Comparison of ENCODE assay signal across 12 cellular contexts in the genomic region with DNA sequence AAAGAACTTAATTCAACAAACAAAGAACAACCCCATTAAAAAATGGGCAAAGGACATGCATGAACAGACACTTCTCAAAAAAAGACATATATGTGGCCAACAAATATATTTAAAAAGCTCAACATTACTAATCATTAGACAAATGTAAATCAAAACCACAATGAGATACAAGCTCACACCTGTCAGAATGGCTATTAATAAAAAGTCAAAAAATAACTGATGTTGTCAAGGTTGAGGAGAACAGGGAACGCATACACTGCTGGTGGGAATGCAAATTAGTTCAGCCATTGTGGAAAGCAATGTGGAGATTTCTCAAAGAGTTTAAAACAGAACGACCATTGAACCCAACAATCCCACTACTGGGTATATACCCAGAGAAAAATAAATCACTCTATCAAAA. TPM values are rescaled to one million over a fixed set of nuclear protein-coding genes. Genes with fewer than 3 reads are reported as not detected.
DNase-seq lines count a peak whose midpoint lies in the region; ATAC-seq and TF ChIP-seq lines count a peak whose summit lies in the region.
"Had no signal": no experiment of that assay in that cellular context is flagged by ENCODE, and none has a peak within 500 bp of the region (broad histone marks: within the 10 kb centered on the region; RNA-seq: fewer than 3 reads in every experiment).

No MANE protein-coding gene starts in this region.

- DNase-seq in SW480 (ENCODE audit: low spot score) (no peak), AG08395 (ENCODE audit: low spot score) (no peak), SK-N-SH (no peak), NCI-H146 (lab: John Stamatoyannopoulos, UW) (no peak)
- DNase-seq: GDM1, NCI-H2081, NCI-H82 had no signal

- no peak overlapping the region for H3K4me2 ChIP-seq in SK-N-SH

- CTCF ChIA-PET in SK-N-SH (lab: Yijun Ruan, JAX), result no interaction called here

- H3K9me2 ChIP-seq in SK-N-SH, result no peaks in the 10 kb centered on the region

- no peak overlapping the region for H2AFZ ChIP-seq in SK-N-SH (ENCODE audit: low read depth)

- no peak overlapping the region for H3K9ac ChIP-seq in SK-N-SH

- H3K79me2 ChIP-seq in SK-N-SH (ENCODE audit: insufficient read depth), result no peaks in the 10 kb centered on the region

- no peaks in the 10 kb centered on the region for H3K9me3 ChIP-seq in SK-N-SH
- H3K9me3 ChIP-seq: suprapubic skin had no signal

- no peaks in the 10 kb centered on the region for H3K27me3 ChIP-seq in SK-N-SH (ENCODE audit: insufficient read depth)
- H3K27me3 ChIP-seq: suprapubic skin had no signal

- no peaks in the 10 kb centered on the region for H4K20me1 ChIP-seq in SK-N-SH (ENCODE audit: insufficient read depth)

- H3K27ac ChIP-seq in SK-N-SH (ENCODE audit: low read depth in 2 of 2, low read length in 1 of 2), result no peak overlapping the region
- H3K27ac ChIP-seq: suprapubic skin had no signal

- ATAC-seq in GM18502 (IDR thresholded peaks at IDR 0.05; ENCODE audit: poor library complexity, unreplicated experiment), result peak; percentile 66
- peak; percentile 68 for ATAC-seq in GM19438 (IDR thresholded peaks at IDR 0.05; ENCODE audit: low read depth, unreplicated experiment)
- ATAC-seq in HG02763 (IDR thresholded peaks at IDR 0.05; ENCODE audit: unreplicated experiment), result peak; percentile 72
- peak; percentile 57 for ATAC-seq in HG03571 (IDR thresholded peaks at IDR 0.05; ENCODE audit: unreplicated experiment)

- no peaks in the 10 kb centered on the region for H3K4me1 ChIP-seq in SK-N-SH (ENCODE audit: control insufficient read depth in 1 of 2, insufficient read depth in 2 of 2, low read depth in 1 of 2, low read length in 1 of 2)
- H3K4me1 ChIP-seq: suprapubic skin had no signal

- H3K36me3 ChIP-seq in SK-N-SH (replicated peaks in 1 of 2; ENCODE audit: control insufficient read depth in 1 of 2, insufficient read depth in 2 of 2, low read length in 1 of 2), result peaks cover 0 to under 1% of the 10 kb centered on the region in 2 experiments

- TF ChIP-seq CTCF in SK-N-SH (IDR thresholded peaks at IDR 0.05), result no peak

- WGBS in SK-N-SH (ENCODE audit: low lambda C conversion rate), result 73% methylated on average over 2 of the region's 2 CpGs

- no peak overlapping the region for H3K4me3 ChIP-seq in SK-N-SH (ENCODE audit: low read depth in 2 of 2, low read length in 1 of 2)
- H3K4me3 ChIP-seq: suprapubic skin had no signal

- no peak for TF ChIP-seq EP300 in SK-N-SH (IDR thresholded peaks at IDR 0.05; ENCODE audit: borderline replicate concordance in 1 of 2, low read depth in 1 of 2, low read length in 1 of 2)

- TF ChIP-seq RAD21 in SK-N-SH (IDR thresholded peaks at IDR 0.05; ENCODE audit: low read length), result no peak

- POLR2A ChIA-PET in SK-N-SH (lab: Yijun Ruan, JAX), result no interaction called here

- H3F3A ChIP-seq in SK-N-SH (replicated peaks; ENCODE audit: insufficient read depth), result no peaks in the 10 kb centered on the region

TF ChIP-seq in SK-N-SH, 30 proteins besides CTCF, POLR2A, EP300 and RAD21:
- TF ChIP-seq EZH2phosphoT487 (IDR thresholded peaks at IDR 0.05; ENCODE audit: borderline replicate concordance, low read depth) (no peak), RCOR1 (IDR thresholded peaks at IDR 0.05; ENCODE audit: low read length) (no peak), TAF1 (IDR thresholded peaks at IDR 0.05; ENCODE audit: borderline replicate concordance, low read depth, low read length) (no peak), NFIC (IDR thresholded peaks at IDR 0.05; ENCODE audit: borderline replicate concordance) (no peak), RFX5 (IDR thresholded peaks at IDR 0.05; ENCODE audit: low read length) (no peak), CHD2 (IDR thresholded peaks at IDR 0.05; ENCODE audit: low read length, partially characterized antibody) (no peak)
- TF ChIP-seq, protein P1, sequence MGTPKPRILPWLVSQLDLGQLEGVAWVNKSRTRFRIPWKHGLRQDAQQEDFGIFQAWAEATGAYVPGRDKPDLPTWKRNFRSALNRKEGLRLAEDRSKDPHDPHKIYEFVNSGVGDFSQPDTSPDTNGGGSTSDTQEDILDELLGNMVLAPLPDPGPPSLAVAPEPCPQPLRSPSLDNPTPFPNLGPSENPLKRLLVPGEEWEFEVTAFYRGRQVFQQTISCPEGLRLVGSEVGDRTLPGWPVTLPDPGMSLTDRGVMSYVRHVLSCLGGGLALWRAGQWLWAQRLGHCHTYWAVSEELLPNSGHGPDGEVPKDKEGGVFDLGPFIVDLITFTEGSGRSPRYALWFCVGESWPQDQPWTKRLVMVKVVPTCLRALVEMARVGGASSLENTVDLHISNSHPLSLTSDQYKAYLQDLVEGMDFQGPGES (IDR thresholded peaks at IDR 0.05; ENCODE audit: low read depth, low read length), result no peak

RNA-seq across cellular contexts. Expression of a gene that starts 19.1 kb away (rescaled TPM):
- 2.0 and 2.1 TPM in 2 replicates for polyA plus RNA-seq in SK-N-SH (2012; rRNA removed)
- polyA plus RNA-seq in SK-N-SH (2012; cell fraction: cytosol; rRNA removed), result 2.7 and 3.1 TPM in 2 replicates
- 1.1 and 2.4 TPM in 2 replicates for polyA plus RNA-seq in SK-N-SH (2012; cell fraction: nucleus; rRNA removed)
